In genomic region chr17:71011389-71011788, GRCh38 we compare ENCODE assay signal across 20 cellular contexts.
"Had no signal": no experiment of that assay in that cellular context is flagged by ENCODE, and none has a peak within 500 bp of the region (broad histone marks: within the 10 kb centered on the region; RNA-seq: fewer than 3 reads in every experiment).

No MANE protein-coding gene starts in this region.

- H3K4me1 ChIP-seq: gastrocnemius medialis, left ventricle myocardium inferior, lower lobe of right lung, sigmoid colon, testis, tibial nerve, upper lobe of right lung, vagina had no signal

- H3K9me3 ChIP-seq: gastrocnemius medialis, left ventricle myocardium inferior, lower lobe of right lung, sigmoid colon, testis, tibial nerve, upper lobe of right lung, vagina had no signal

- DNase-seq: effector memory CD4-positive, alpha-beta T cell; gastrocnemius medialis; glutamatergic neuron; immature natural killer cell; left ventricle myocardium inferior; lower lobe of right lung; natural killer cell; sigmoid colon; stimulated activated CD4-positive, alpha-beta T cell treated with anti-CD3 and anti-CD28 coated beads, Interleukin-2, amount 100 ng/mL, for 24 hours; stimulated activated CD4-positive, alpha-beta T cell treated with anti-CD3 and anti-CD28 coated beads, Interleukin-4, amount 100 ng/mL, for 4 hours; stimulated activated naive B cell treated with anti-CD40 and anti-IgM and Interleukin-4, amounts not matched to agents 10 μg/mL and 1 μg/mL and 100 μg/mL, for 72 hours; stimulated activated naive CD8-positive, alpha-beta T cell treated with anti-CD3 and anti-CD28 coated beads, Interleukin-15, amount 100 ng/mL, for 72 hours; testis; upper lobe of right lung had no signal

- H3K4me3 ChIP-seq: gastrocnemius medialis, left ventricle myocardium inferior, lower lobe of right lung, sigmoid colon, skin epidermis, testis, tibial nerve, upper lobe of right lung, vagina had no signal

- H3K27ac ChIP-seq: gastrocnemius medialis, left ventricle myocardium inferior, lower lobe of right lung, sigmoid colon, skin epidermis, testis, tibial nerve, upper lobe of right lung, vagina had no signal

- H3K27me3 ChIP-seq: gastrocnemius medialis, sigmoid colon, testis, tibial nerve, upper lobe of right lung, vagina had no signal

- ATAC-seq: esophagus mucosa; gastrocnemius medialis; lower lobe of right lung; natural killer cell; stimulated activated naive B cell treated with anti-CD40 and anti-IgM and Interleukin-4, amounts not matched to agents 10 μg/mL and 1 μg/mL and 100 μg/mL, for 72 hours; stimulated activated naive CD8-positive, alpha-beta T cell treated with anti-CD3 and anti-CD28 coated beads, Interleukin-15, amount 100 ng/mL, for 72 hours; upper lobe of right lung had no signal

- H3K36me3 ChIP-seq: gastrocnemius medialis, left ventricle myocardium inferior, lower lobe of right lung, sigmoid colon, tibial nerve, upper lobe of right lung, vagina had no signal

- FAIRE-seq: endometrium, keratinocyte had no signal
